ENCODE assay signal across 14 cellular contexts in the genomic region with DNA sequence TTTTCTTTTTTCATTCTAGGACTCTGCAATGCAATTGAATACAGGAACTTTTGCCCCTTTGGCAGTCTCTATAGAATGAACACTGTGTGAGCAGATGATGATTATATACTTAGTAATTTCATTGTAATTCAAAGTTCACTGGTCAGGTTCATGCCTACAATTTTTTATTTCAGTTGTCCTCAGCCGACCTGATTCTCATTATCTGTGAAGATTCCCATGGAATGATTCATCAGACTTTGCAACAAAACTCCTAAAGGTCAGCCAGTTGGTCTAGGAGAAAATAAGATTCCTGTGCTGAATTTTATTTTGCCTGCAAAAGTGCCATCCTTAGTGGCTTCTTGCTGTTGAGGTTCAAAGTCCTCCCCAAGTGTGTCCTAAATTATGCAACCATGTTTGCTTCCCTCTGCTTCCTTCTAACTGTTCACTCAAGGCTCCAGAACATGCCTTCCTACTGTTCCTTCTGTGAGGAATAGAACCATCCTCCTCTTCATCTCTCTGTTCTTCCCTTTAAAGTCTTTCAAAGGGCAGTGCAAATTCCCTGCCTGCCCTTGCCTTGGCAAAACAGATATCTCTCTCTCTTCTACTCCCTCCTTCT.
DNase-seq lines count a peak whose midpoint lies in the region; ATAC-seq and TF ChIP-seq lines count a peak whose summit lies in the region.
"Had no signal": no experiment of that assay in that cellular context is flagged by ENCODE, and none has a peak within 500 bp of the region (broad histone marks: within the 10 kb centered on the region; RNA-seq: fewer than 3 reads in every experiment).

No MANE protein-coding gene starts in this region.

- H3K4me3 ChIP-seq in skeletal muscle cell (ENCODE audit: low read depth, low read length), result no peak overlapping the region
- H3K4me3 ChIP-seq: MG63 had no signal

- no peaks in the 10 kb centered on the region for H3K36me3 Mint-ChIP-seq in type B pancreatic cell
- H3K36me3 Mint-ChIP-seq: activated CD8-positive, alpha-beta memory T cell treated with anti-CD3 and anti-CD28 coated beads, Interleukin-2, amount 10 ng/mL, durations not matched to agents 7 days and 5 days; stimulated activated naive B cell treated with anti-CD40 and anti-IgM and Interleukin-4, amounts not matched to agents 10 μg/mL and 1 μg/mL and 100 μg/mL, for 72 hours had no signal

- H3K4me3 Mint-ChIP-seq in type B pancreatic cell, result no peak overlapping the region
- H3K4me3 Mint-ChIP-seq: activated CD8-positive, alpha-beta memory T cell treated with anti-CD3 and anti-CD28 coated beads, Interleukin-2, amount 10 ng/mL, durations not matched to agents 7 days and 5 days; stimulated activated naive B cell treated with anti-CD40 and anti-IgM and Interleukin-4, amounts not matched to agents 10 μg/mL and 1 μg/mL and 100 μg/mL, for 72 hours had no signal

- intact Hi-C loops in left colon (cut with DNase I, micrococcal nuclease), result no loop called here

- no peaks in the 10 kb centered on the region for H3K9me3 Mint-ChIP-seq in type B pancreatic cell
- H3K9me3 Mint-ChIP-seq: stimulated activated naive B cell treated with anti-CD40 and anti-IgM and Interleukin-4, amounts not matched to agents 10 μg/mL and 1 μg/mL and 100 μg/mL, for 72 hours had no signal

- H3K4me1 Mint-ChIP-seq in type B pancreatic cell (ENCODE audit: unreplicated experiment), result no peaks in the 10 kb centered on the region
- H3K4me1 Mint-ChIP-seq: activated CD8-positive, alpha-beta memory T cell treated with anti-CD3 and anti-CD28 coated beads, Interleukin-2, amount 10 ng/mL, durations not matched to agents 7 days and 5 days had no signal

- DNase-seq in GM04503 (ENCODE audit: low read depth) (peak; percentile 65), fibroblast of gingiva (ENCODE audit: low read depth) (peak; percentile 90), skeletal muscle cell (ENCODE audit: low read depth) (peak; percentile 71), type B pancreatic cell (ENCODE audit: extremely low spot score, unreplicated experiment) (no peak), DMS53 treated with DMSO at 0.1 percent for 48 hours (lab: John Stamatoyannopoulos, UW; ENCODE audit: unreplicated experiment) (no peak), left colon (no peak)
- DNase-seq: activated CD8-positive, alpha-beta memory T cell treated with anti-CD3 and anti-CD28 coated beads, Interleukin-2, amount 10 ng/mL, durations not matched to agents 7 days and 5 days; activated naive CD4-positive, alpha-beta T cell treated with anti-CD3 and anti-CD28 coated beads, Interleukin-2, amount 50 U/mL, for 16 hours; MG63; NK-92 treated with Interleukin-12 subunit alpha and Interleukin-12 subunit beta, amount 100 ng/mL, for 24 hours; stimulated activated CD4-positive, alpha-beta T cell treated with anti-CD3 and anti-CD28 coated beads, Interleukin-4, amount 100 ng/mL, for 24 hours; stimulated activated naive B cell treated with anti-CD40 and anti-IgM and Interleukin-4, amounts not matched to agents 10 μg/mL and 1 μg/mL and 100 μg/mL, for 72 hours had no signal

- ATAC-seq in SK-N-SH treated with all-trans-retinoic acid at 6 μM for 48 hours (peak; percentile 84), left colon (no peak), GM18861 (IDR thresholded peaks at IDR 0.05; ENCODE audit: unreplicated experiment) (no peak)
- ATAC-seq: activated CD8-positive, alpha-beta memory T cell treated with anti-CD3 and anti-CD28 coated beads, Interleukin-2, amount 10 ng/mL, durations not matched to agents 7 days and 5 days; stimulated activated naive B cell treated with anti-CD40 and anti-IgM and Interleukin-4, amounts not matched to agents 10 μg/mL and 1 μg/mL and 100 μg/mL, for 72 hours had no signal

- TF ChIP-seq CTCF in type B pancreatic cell (conservative IDR thresholded peaks at IDR 0.05), result no peak

- H3K27ac Mint-ChIP-seq in type B pancreatic cell, result no peak overlapping the region
- H3K27ac Mint-ChIP-seq: activated CD8-positive, alpha-beta memory T cell treated with anti-CD3 and anti-CD28 coated beads, Interleukin-2, amount 10 ng/mL, durations not matched to agents 7 days and 5 days; stimulated activated naive B cell treated with anti-CD40 and anti-IgM and Interleukin-4, amounts not matched to agents 10 μg/mL and 1 μg/mL and 100 μg/mL, for 72 hours had no signal

- peaks cover 6% of the 10 kb centered on the region for H3K27me3 Mint-ChIP-seq in type B pancreatic cell
- H3K27me3 Mint-ChIP-seq: activated CD8-positive, alpha-beta memory T cell treated with anti-CD3 and anti-CD28 coated beads, Interleukin-2, amount 10 ng/mL, durations not matched to agents 7 days and 5 days had no signal

TF ChIP-seq in SK-N-SH treated with all-trans-retinoic acid at 6 μM for 48 hours, 23 proteins besides CTCF, POLR2A, EP300 and RAD21:
- TF ChIP-seq, protein P1, sequence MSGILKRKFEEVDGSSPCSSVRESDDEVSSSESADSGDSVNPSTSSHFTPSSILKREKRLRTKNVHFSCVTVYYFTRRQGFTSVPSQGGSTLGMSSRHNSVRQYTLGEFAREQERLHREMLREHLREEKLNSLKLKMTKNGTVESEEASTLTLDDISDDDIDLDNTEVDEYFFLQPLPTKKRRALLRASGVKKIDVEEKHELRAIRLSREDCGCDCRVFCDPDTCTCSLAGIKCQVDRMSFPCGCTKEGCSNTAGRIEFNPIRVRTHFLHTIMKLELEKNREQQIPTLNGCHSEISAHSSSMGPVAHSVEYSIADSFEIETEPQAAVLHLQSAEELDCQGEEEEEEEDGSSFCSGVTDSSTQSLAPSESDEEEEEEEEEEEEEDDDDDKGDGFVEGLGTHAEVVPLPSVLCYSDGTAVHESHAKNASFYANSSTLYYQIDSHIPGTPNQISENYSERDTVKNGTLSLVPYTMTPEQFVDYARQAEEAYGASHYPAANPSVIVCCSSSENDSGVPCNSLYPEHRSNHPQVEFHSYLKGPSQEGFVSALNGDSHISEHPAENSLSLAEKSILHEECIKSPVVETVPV (CRISPR knock-in tag; IDR thresholded peaks at IDR 0.05), result no peak
- TF ChIP-seq ZNF8 (CRISPR knock-in tag; IDR thresholded peaks at IDR 0.05) (no peak), PPARA (CRISPR knock-in tag; IDR thresholded peaks at IDR 0.05; ENCODE audit: borderline replicate concordance) (no peak), SNAI2 (CRISPR knock-in tag; IDR thresholded peaks at IDR 0.05) (no peak), ZFP3 (CRISPR knock-in tag; IDR thresholded peaks at IDR 0.05) (no peak), TCF4 (CRISPR knock-in tag; IDR thresholded peaks at IDR 0.05; ENCODE audit: borderline replicate concordance) (no peak)
- TF ChIP-seq, protein P2, sequence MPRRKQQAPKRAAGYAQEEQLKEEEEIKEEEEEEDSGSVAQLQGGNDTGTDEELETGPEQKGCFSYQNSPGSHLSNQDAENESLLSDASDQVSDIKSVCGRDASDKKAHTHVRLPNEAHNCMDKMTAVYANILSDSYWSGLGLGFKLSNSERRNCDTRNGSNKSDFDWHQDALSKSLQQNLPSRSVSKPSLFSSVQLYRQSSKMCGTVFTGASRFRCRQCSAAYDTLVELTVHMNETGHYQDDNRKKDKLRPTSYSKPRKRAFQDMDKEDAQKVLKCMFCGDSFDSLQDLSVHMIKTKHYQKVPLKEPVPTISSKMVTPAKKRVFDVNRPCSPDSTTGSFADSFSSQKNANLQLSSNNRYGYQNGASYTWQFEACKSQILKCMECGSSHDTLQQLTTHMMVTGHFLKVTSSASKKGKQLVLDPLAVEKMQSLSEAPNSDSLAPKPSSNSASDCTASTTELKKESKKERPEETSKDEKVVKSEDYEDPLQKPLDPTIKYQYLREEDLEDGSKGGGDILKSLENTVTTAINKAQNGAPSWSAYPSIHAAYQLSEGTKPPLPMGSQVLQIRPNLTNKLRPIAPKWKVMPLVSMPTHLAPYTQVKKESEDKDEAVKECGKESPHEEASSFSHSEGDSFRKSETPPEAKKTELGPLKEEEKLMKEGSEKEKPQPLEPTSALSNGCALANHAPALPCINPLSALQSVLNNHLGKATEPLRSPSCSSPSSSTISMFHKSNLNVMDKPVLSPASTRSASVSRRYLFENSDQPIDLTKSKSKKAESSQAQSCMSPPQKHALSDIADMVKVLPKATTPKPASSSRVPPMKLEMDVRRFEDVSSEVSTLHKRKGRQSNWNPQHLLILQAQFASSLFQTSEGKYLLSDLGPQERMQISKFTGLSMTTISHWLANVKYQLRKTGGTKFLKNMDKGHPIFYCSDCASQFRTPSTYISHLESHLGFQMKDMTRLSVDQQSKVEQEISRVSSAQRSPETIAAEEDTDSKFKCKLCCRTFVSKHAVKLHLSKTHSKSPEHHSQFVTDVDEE (CRISPR knock-in tag; IDR thresholded peaks at IDR 0.05), result no peak

Comparison
In these comparisons a context has a peak if more than half of its experiments do, and no peak if none do; other contexts are left out.
1. DNase-seq: peak in GM04503 (single experiment), fibroblast of gingiva (single experiment) and skeletal muscle cell (single experiment); none in type B pancreatic cell (single experiment), DMS53 treated with DMSO at 0.1 percent for 48 hours (single experiment) and left colon (0 of 2).